15 cellular contexts compared by ENCODE assay signal in the genomic region with DNA sequence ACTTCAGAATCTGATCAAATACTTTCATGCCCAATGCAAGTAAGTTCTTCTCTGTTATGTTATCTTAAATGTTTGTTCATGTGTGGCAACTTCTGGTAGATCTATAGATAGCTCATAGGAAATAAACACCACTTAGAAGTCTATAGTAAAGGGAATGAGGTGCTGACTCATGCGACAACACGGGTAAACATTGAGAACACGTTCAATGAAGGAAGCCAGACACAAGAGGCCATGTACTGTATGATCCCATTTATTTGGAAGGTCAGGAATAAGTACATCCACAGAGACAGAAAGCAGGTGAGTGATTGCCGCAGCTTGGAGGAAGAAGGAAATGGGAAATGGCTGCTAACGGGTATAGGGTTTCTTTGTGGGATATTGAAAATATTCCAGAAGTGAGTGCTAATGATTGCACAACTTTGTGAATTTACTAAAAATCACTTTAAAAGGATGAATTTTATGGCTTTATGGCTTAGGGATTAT.
DNase-seq lines count a peak whose midpoint lies in the region; ATAC-seq, FAIRE-seq and TF ChIP-seq lines count a peak whose summit lies in the region.
"Had no signal": no experiment of that assay in that cellular context is flagged by ENCODE, and none has a peak within 500 bp of the region (broad histone marks: within the 10 kb centered on the region; RNA-seq: fewer than 3 reads in every experiment).

No MANE protein-coding gene starts in this region.

- no peak overlapping the region for H2BK20ac ChIP-seq in H1 (ENCODE audit: low read length)

- no peaks in the 10 kb centered on the region for H3K36me3 ChIP-seq in GM23338 (ENCODE audit: insufficient read depth)
- no peaks in the 10 kb centered on the region; a peak in 2 of 8 replicates for H3K36me3 ChIP-seq in H1 (ENCODE audit: control insufficient read depth in 2 of 4, insufficient read depth in 4 of 4, low read length in 3 of 4)
- H3K36me3 ChIP-seq: BE2C had no signal

- no peak overlapping the region for H2BK5ac ChIP-seq in H1 (ENCODE audit: low read depth, low read length)

- no peak overlapping the region for H4K8ac ChIP-seq in H1 (ENCODE audit: extremely low read depth, insufficient read depth, low read length)

- FAIRE-seq in H1 (lab: Jason Lieb, UNC) = no peak

- H3K14ac ChIP-seq in H1 (ENCODE audit: insufficient read length) = no peak overlapping the region

- H2BK15ac ChIP-seq in H1 (ENCODE audit: low read length) = no peak overlapping the region

- H3K4ac ChIP-seq in H1 (replicated peaks; ENCODE audit: insufficient read length, low read depth, low read length) = peak overlapping the region; percentile 32

- ATAC-seq in GM23338 (no peak), HG03159 (IDR thresholded peaks at IDR 0.05; ENCODE audit: unreplicated experiment) (no peak)
- ATAC-seq: activated CD8-positive, alpha-beta T cell treated with anti-CD3 and anti-CD28 coated beads, Interleukin-2, amount 10 ng/mL, durations not matched to agents 7 days and 5 days; activated naive CD8-positive, alpha-beta T cell treated with anti-CD3 and anti-CD28 coated beads, Interleukin-2, amount 50 U/mL, for 24 hours; activated T-cell treated with anti-CD3 and anti-CD28 coated beads, Interleukin-2, amount 50 U/mL, for 72 hours had no signal

- H3F3A ChIP-seq in GM23338 (replicated peaks; ENCODE audit: low read depth) = no peaks in the 10 kb centered on the region

- peaks cover 11% of the 10 kb centered on the region for H3K4me1 ChIP-seq in GM23338 (ENCODE audit: insufficient read depth)
- H3K4me1 ChIP-seq in H1 (replicated peaks in 1 of 4; ENCODE audit: control insufficient read depth in 3 of 4, insufficient read depth in 4 of 4, low read length in 3 of 4) = no peaks in the 10 kb centered on the region; a peak in 2 of 7 replicates

- H3K27ac ChIP-seq in GM23338 (ENCODE audit: low read depth) = no peak overlapping the region
- no peak overlapping the region for H3K27ac ChIP-seq in H1 (ENCODE audit: low read depth, low read length)

- no peak overlapping the region for H4K91ac ChIP-seq in H1 (replicated peaks; ENCODE audit: insufficient read length, low read length)

- TF ChIP-seq CTCF in GM23338 (conservative IDR thresholded peaks at IDR 0.05; ENCODE audit: low read depth in 2 of 2) (no peak), H1 (IDR thresholded peaks at IDR 0.05; ENCODE audit: control extremely low read depth in 1 of 3, insufficient read depth in 1 of 3, low read depth in 1 of 3, low read length in 3 of 3) (no peak)

- H3K27ac Mint-ChIP-seq in GM23338 = peak overlapping the region; percentile 81; the same call in 1 of the 2 replicates
- H3K27ac Mint-ChIP-seq: activated CD8-positive, alpha-beta T cell treated with anti-CD3 and anti-CD28 coated beads, Interleukin-2, amount 10 ng/mL, durations not matched to agents 7 days and 5 days; activated naive CD8-positive, alpha-beta T cell treated with anti-CD3 and anti-CD28 coated beads, Interleukin-2, amount 50 U/mL, for 24 hours; activated T-cell treated with anti-CD3 and anti-CD28 coated beads, Interleukin-2, amount 50 U/mL, for 72 hours had no signal

- no peak for DNase-seq in GM23338 (ENCODE audit: low spot score)
- peak; percentile 14 for DNase-seq in NCI-H460 (ENCODE audit: extremely low read depth, low read depth)
- no peak for DNase-seq in H1 (ENCODE audit: low read depth in 1 of 2, low spot score in 2 of 2)
- peak; percentile 43 for DNase-seq in pulmonary artery endothelial cell (ENCODE audit: low read depth, low spot score)
- no peak for DNase-seq in NCI-H1092 (lab: John Stamatoyannopoulos, UW)
- no peak for DNase-seq in NK-92 treated with Interleukin-12 subunit alpha and Interleukin-12 subunit beta, amount 100 ng/mL, for 24 hours (lab: John Stamatoyannopoulos, UW)
- DNase-seq: activated CD8-positive, alpha-beta T cell treated with anti-CD3 and anti-CD28 coated beads, Interleukin-2, amount 10 ng/mL, durations not matched to agents 7 days and 5 days; activated naive CD8-positive, alpha-beta T cell treated with anti-CD3 and anti-CD28 coated beads, Interleukin-2, amount 50 U/mL, for 24 hours; activated T-cell treated with anti-CD3 and anti-CD28 coated beads, Interleukin-2, amount 50 U/mL, for 72 hours; BE2C; NCI-H1694; NCI-H526 treated with DMSO at 0.1 percent for 48 hours; stimulated activated CD4-positive, alpha-beta T cell treated with anti-CD3 and anti-CD28 coated beads, Interleukin-4, amount 100 ng/mL, for 1 hour; SW 1271 had no signal

- no peak overlapping the region for H3K18ac ChIP-seq in H1 (ENCODE audit: extremely low read depth, low read length)

- peaks cover 17% of the 10 kb centered on the region for H3K4me1 Mint-ChIP-seq in GM23338

- no peak overlapping the region for H2BK120ac ChIP-seq in H1 (replicated peaks; ENCODE audit: low read depth, low read length)

- H3K9ac ChIP-seq in H1 (replicated peaks in 1 of 4; ENCODE audit: extremely low read depth in 1 of 4, low read depth in 3 of 4, low read length in 3 of 4) = no peak overlapping the region

- no peaks in the 10 kb centered on the region for H3K9me3 ChIP-seq in H1 (ENCODE audit: insufficient read depth in 2 of 2, low read depth in 1 of 2, low read length in 1 of 2)
- H3K9me3 ChIP-seq: BE2C had no signal

- 94% methylated on average over 5 of the region's 5 CpGs; no CpG with 5 or more reads in 1 of the 2 experiments for WGBS in H1 (ENCODE audit: extremely low coverage in 1 of 2, insufficient coverage in 1 of 2, insufficient read length in 1 of 2, insufficient replicate concordance in 2 of 2, low coverage in 1 of 2, low lambda C conversion rate in 2 of 2, missing lambda C conversion rate in 1 of 2), 2 experiments

- H3K27me3 Mint-ChIP-seq in GM23338 (ENCODE audit: insufficient read depth, low read depth, poor library complexity) = peaks cover 6% of the 10 kb centered on the region
- H3K27me3 Mint-ChIP-seq: activated naive CD8-positive, alpha-beta T cell treated with anti-CD3 and anti-CD28 coated beads, Interleukin-2, amount 50 U/mL, for 24 hours had no signal

- POLR2A ChIA-PET in H1 (lab: Charles Lee; ENCODE audit: partially characterized antibody) = interaction anchor here (1.1 kb wide), 1 partner anchor 10 kb away, joined by 3 read pairs; no protein-coding TSS in a partner anchor

- no peaks in the 10 kb centered on the region for H3K9me2 ChIP-seq in GM23338 (ENCODE audit: insufficient read depth)

- H2AK5ac ChIP-seq in H1 (ENCODE audit: low read depth, low read length) = no peak overlapping the region

- H3K36me3 Mint-ChIP-seq in GM23338 (ENCODE audit: low read depth) = peaks cover 21% of the 10 kb centered on the region

- H4K5ac ChIP-seq in H1 (ENCODE audit: insufficient read length, low read depth, low read length) = no peak overlapping the region

- no peak for TF ChIP-seq POLR2A in H1 (IDR thresholded peaks at IDR 0.05; ENCODE audit: control extremely low read depth in 1 of 2, low read depth in 2 of 2, low read length in 2 of 2)

- no peak overlapping the region for H2BK12ac ChIP-seq in H1 (ENCODE audit: low read depth, low read length)

- H3K4me2 ChIP-seq in GM23338 = no peak overlapping the region
- H3K4me2 ChIP-seq in H1 (ENCODE audit: insufficient read depth in 1 of 2, low read depth in 2 of 2, low read length in 2 of 2) = no peak overlapping the region

- TF ChIP-seq EP300 in H1 (IDR thresholded peaks at IDR 0.05; ENCODE audit: borderline replicate concordance in 1 of 2, low read depth in 2 of 2, low read length in 2 of 2) = no peak

- H3K4me3 Mint-ChIP-seq in GM23338 = no peak overlapping the region
- H3K4me3 Mint-ChIP-seq: activated CD8-positive, alpha-beta T cell treated with anti-CD3 and anti-CD28 coated beads, Interleukin-2, amount 10 ng/mL, durations not matched to agents 7 days and 5 days; activated naive CD8-positive, alpha-beta T cell treated with anti-CD3 and anti-CD28 coated beads, Interleukin-2, amount 50 U/mL, for 24 hours; activated T-cell treated with anti-CD3 and anti-CD28 coated beads, Interleukin-2, amount 50 U/mL, for 72 hours had no signal

- H3K56ac ChIP-seq in H1 (replicated peaks; ENCODE audit: insufficient read length, low read depth, low read length) = no peak overlapping the region

- CTCF ChIA-PET in H1 (lab: Charles Lee; ENCODE audit: partially characterized antibody) = interaction anchor here (0.9 to 1.6 kb wide), 4 partner anchors 21 to 185 kb away, joined by 3 to 7 read pairs (median 4); no protein-coding TSS in a partner anchor

- H4K20me1 ChIP-seq in GM23338 (replicated peaks; ENCODE audit: insufficient read depth) (no peaks in the 10 kb centered on the region; the same call in 1 of the 2 replicates), H1 (replicated peaks in 1 of 2; ENCODE audit: control insufficient read depth in 1 of 2, insufficient read depth in 2 of 2, low read length in 2 of 2) (peaks cover 0 to 1% of the 10 kb centered on the region in 2 experiments)

- H2AFZ ChIP-seq in GM23338 (no peak overlapping the region), H1 (ENCODE audit: low read length) (no peak overlapping the region)

- no peaks in the 10 kb centered on the region for H3K79me1 ChIP-seq in H1 (ENCODE audit: low read depth, low read length)

- H3K27me3 ChIP-seq in GM23338 (ENCODE audit: insufficient read depth) = no peaks in the 10 kb centered on the region
- no peaks in the 10 kb centered on the region for H3K27me3 ChIP-seq in H1 (replicated peaks in 1 of 4; ENCODE audit: control insufficient read depth in 3 of 4, extremely low read depth in 1 of 4, insufficient read depth in 3 of 4, low read length in 3 of 4)
- H3K27me3 ChIP-seq: BE2C had no signal

- no peak for TF ChIP-seq RAD21 in H1 (IDR thresholded peaks at IDR 0.05 in 1 of 2, conservative IDR thresholded peaks at IDR 0.05 in 1 of 2; ENCODE audit: low read depth in 2 of 2, low read length in 2 of 2)

- H3K9me3 Mint-ChIP-seq in GM23338 = no peaks in the 10 kb centered on the region
- H3K9me3 Mint-ChIP-seq: activated naive CD8-positive, alpha-beta T cell treated with anti-CD3 and anti-CD28 coated beads, Interleukin-2, amount 50 U/mL, for 24 hours; activated T-cell treated with anti-CD3 and anti-CD28 coated beads, Interleukin-2, amount 50 U/mL, for 72 hours had no signal

- H3K79me2 ChIP-seq in GM23338 (replicated peaks; ENCODE audit: insufficient read depth) = no peaks in the 10 kb centered on the region
- no peaks in the 10 kb centered on the region for H3K79me2 ChIP-seq in H1 (ENCODE audit: control insufficient read depth in 1 of 2, insufficient read depth in 2 of 2, low read length in 2 of 2)

- no peak overlapping the region for H3K4me3 ChIP-seq in GM23338
- no peak overlapping the region for H3K4me3 ChIP-seq in H1 (ENCODE audit: extremely low read depth in 1 of 4, insufficient read depth in 2 of 4, low read depth in 3 of 4, low read length in 4 of 4)

- H3K23me2 ChIP-seq in H1 (ENCODE audit: low read depth, low read length) = no peaks in the 10 kb centered on the region

- H3K23ac ChIP-seq in H1 (ENCODE audit: insufficient read length) = no peak overlapping the region

TF ChIP-seq in H1, 55 proteins besides CTCF, POLR2A, EP300 and RAD21 (continues in another document):
- no peak for TF ChIP-seq POLR2AphosphoS5 (IDR thresholded peaks at IDR 0.05; ENCODE audit: low read depth, low read length)
- no peak for TF ChIP-seq TEAD4 (IDR thresholded peaks at IDR 0.05; ENCODE audit: low read depth, low read length)
- no peak for TF ChIP-seq SRF (IDR thresholded peaks at IDR 0.05; ENCODE audit: low read depth, low read length)

Comparison
In these comparisons a context has a peak if more than half of its experiments do, and no peak if none do; other contexts are left out.
1. DNase-seq: peak in NCI-H460 (single experiment) and pulmonary artery endothelial cell (single experiment); none in GM23338 (single experiment), H1 (0 of 2), NCI-H1092 (single experiment) and NK-92 treated with Interleukin-12 subunit alpha and Interleukin-12 subunit beta, amount 100 ng/mL, for 24 hours (single experiment).